In the genomic region with DNA sequence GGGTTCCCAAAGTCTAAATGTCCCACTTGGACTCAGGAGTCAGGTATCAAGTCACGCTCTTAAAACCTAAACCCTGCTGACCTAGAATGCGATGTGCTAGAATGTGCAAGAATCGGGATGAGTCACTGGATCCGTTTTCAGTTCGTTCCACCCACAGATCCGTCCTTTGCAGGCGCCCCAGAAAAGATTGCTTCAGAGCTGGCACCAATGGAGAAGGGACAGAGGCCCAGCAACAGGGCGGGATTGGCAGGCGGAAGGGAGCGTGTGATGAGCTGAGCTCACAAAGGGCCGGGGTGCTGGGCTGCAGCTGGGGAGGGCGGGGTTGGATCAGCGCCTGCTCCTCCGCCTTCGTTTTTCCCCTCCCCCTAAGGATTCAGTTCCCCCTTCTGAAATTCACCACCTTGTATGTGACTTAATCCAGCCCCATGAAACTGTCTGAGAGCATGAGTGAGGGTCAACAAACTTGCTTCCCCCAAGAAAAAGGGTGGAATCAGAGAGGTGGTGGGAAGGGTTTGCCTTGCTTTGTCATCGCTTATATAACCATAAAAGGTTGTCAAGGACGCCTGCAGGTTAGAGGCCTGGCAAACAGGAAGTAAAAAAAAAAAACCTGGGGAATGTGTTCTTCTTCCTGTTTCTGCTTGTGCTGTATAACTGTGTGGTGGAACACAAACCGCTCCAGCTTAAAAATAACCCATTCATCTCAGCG, we compare ENCODE assay signal across 1 cellular context.
TF ChIP-seq lines count a peak whose summit lies in the region.

No MANE protein-coding gene starts in this region.

TF ChIP-seq in A549, 52 proteins besides CTCF, POLR2A, EP300 and RAD21 (continued from another document):
- no peak for TF ChIP-seq REST (IDR thresholded peaks at IDR 0.05)
- no peak for TF ChIP-seq ZFP36 (IDR thresholded peaks at IDR 0.05; ENCODE audit: borderline replicate concordance, partially characterized antibody)
- TF ChIP-seq TP53 (CRISPR knock-in tag; IDR thresholded peaks at IDR 0.05), result no peak
- TF ChIP-seq, protein P1, sequence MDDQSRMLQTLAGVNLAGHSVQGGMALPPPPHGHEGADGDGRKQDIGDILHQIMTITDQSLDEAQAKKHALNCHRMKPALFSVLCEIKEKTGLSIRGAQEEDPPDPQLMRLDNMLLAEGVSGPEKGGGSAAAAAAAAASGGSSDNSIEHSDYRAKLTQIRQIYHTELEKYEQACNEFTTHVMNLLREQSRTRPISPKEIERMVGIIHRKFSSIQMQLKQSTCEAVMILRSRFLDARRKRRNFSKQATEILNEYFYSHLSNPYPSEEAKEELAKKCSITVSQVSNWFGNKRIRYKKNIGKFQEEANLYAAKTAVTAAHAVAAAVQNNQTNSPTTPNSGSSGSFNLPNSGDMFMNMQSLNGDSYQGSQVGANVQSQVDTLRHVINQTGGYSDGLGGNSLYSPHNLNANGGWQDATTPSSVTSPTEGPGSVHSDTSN (IDR thresholded peaks at IDR 0.05), result peak; percentile 82; the same call in 1 of the 2 replicates
- TF ChIP-seq ELK1 (IDR thresholded peaks at IDR 0.05; ENCODE audit: low read depth, low read length), result no peak
- TF ChIP-seq CBX2 (IDR thresholded peaks at IDR 0.05; ENCODE audit: borderline replicate concordance, low read depth), result no peak
- TF ChIP-seq FOSL2 (IDR thresholded peaks at IDR 0.05), result peak; percentile 96
- peak; percentile 100 for TF ChIP-seq FOSL2 (CRISPR knock-in tag; IDR thresholded peaks at IDR 0.05)
- TF ChIP-seq ESRRA (IDR thresholded peaks at IDR 0.05; ENCODE audit: borderline replicate concordance, low read length), result peak; percentile 61; the same call in 1 of the 2 replicates
- no peak for TF ChIP-seq KDM5A (IDR thresholded peaks at IDR 0.05)
- peak; percentile 72; the same call in 1 of the 2 replicates for TF ChIP-seq GATA3 (IDR thresholded peaks at IDR 0.05; ENCODE audit: borderline replicate concordance)
- TF ChIP-seq NR3C1 (IDR thresholded peaks at IDR 0.05), result no peak
- TF ChIP-seq CHD4 (IDR thresholded peaks at IDR 0.05; ENCODE audit: borderline replicate concordance), result no peak
- no peak for TF ChIP-seq ZC3H11A (IDR thresholded peaks at IDR 0.05)
- TF ChIP-seq RFX5 (IDR thresholded peaks at IDR 0.05), result peak; percentile 95
- TF ChIP-seq EHF (CRISPR knock-in tag; IDR thresholded peaks at IDR 0.05), result no peak
- TF ChIP-seq FOXS1 (CRISPR knock-in tag; IDR thresholded peaks at IDR 0.05), result no peak
- no peak for TF ChIP-seq HOXB13 (CRISPR knock-in tag; IDR thresholded peaks at IDR 0.05; ENCODE audit: low read depth)
- TF ChIP-seq MAX (IDR thresholded peaks at IDR 0.05), result peak; percentile 92
- TF ChIP-seq ZNF302 (CRISPR knock-in tag; IDR thresholded peaks at IDR 0.05), result no peak
- no peak for TF ChIP-seq POLR2AphosphoS2 (conservative IDR thresholded peaks at IDR 0.05; ENCODE audit: low read length)
- TF ChIP-seq SREBF2 (IDR thresholded peaks at IDR 0.05), result no peak
- TF ChIP-seq, protein P2, sequence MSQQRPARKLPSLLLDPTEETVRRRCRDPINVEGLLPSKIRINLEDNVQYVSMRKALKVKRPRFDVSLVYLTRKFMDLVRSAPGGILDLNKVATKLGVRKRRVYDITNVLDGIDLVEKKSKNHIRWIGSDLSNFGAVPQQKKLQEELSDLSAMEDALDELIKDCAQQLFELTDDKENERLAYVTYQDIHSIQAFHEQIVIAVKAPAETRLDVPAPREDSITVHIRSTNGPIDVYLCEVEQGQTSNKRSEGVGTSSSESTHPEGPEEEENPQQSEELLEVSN (IDR thresholded peaks at IDR 0.05; ENCODE audit: borderline replicate concordance, low read depth), result no peak; the same call in 1 of the 2 replicates
- peak; percentile 13; the same call in 1 of the 3 replicates for TF ChIP-seq SMC3 (IDR thresholded peaks at IDR 0.05)
- TF ChIP-seq JUN (IDR thresholded peaks at IDR 0.05), result peak; percentile 52 to 85; a peak in 4 of 5 replicates
- TF ChIP-seq KDM1A (IDR thresholded peaks at IDR 0.05; ENCODE audit: low read depth), result no peak
- TF ChIP-seq PHF8 (IDR thresholded peaks at IDR 0.05; ENCODE audit: borderline replicate concordance, low read depth), result no peak
- TF ChIP-seq CBX8 (IDR thresholded peaks at IDR 0.05), result no peak
- TF ChIP-seq HDAC2 (IDR thresholded peaks at IDR 0.05), result no peak
- TF ChIP-seq HES2 (IDR thresholded peaks at IDR 0.05), result peak; percentile 48; the same call in 1 of the 2 replicates
- no peak for TF ChIP-seq NPAS2 (CRISPR knock-in tag; IDR thresholded peaks at IDR 0.05; ENCODE audit: borderline replicate concordance)
- peak; percentile 75 for TF ChIP-seq NFE2L2 (conservative IDR thresholded peaks at IDR 0.05; ENCODE audit: low read length)
- no peak for TF ChIP-seq EHMT2 (IDR thresholded peaks at IDR 0.05; ENCODE audit: low read depth)
- no peak for TF ChIP-seq RNF2 (IDR thresholded peaks at IDR 0.05; ENCODE audit: borderline replicate concordance, low read depth)
- TF ChIP-seq, protein P3, sequence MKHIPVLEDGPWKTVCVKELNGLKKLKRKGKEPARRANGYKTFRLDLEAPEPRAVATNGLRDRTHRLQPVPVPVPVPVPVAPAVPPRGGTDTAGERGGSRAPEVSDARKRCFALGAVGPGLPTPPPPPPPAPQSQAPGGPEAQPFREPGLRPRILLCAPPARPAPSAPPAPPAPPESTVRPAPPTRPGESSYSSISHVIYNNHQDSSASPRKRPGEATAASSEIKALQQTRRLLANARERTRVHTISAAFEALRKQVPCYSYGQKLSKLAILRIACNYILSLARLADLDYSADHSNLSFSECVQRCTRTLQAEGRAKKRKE (CRISPR knock-in tag; IDR thresholded peaks at IDR 0.05; ENCODE audit: low read depth), result no peak
- no peak for TF ChIP-seq RCOR1 (IDR thresholded peaks at IDR 0.05; ENCODE audit: low read depth, low read length)
- no peak; the same call in 1 of the 2 replicates for TF ChIP-seq HMGXB4 (CRISPR knock-in tag; IDR thresholded peaks at IDR 0.05; ENCODE audit: borderline replicate concordance)
- peak; percentile 48 for TF ChIP-seq CHD2 (IDR thresholded peaks at IDR 0.05; ENCODE audit: low read length, partially characterized antibody)
- no peak for TF ChIP-seq FOSB (CRISPR knock-in tag; IDR thresholded peaks at IDR 0.05)
- peak; percentile 88 for TF ChIP-seq JUNB (IDR thresholded peaks at IDR 0.05)
- TF ChIP-seq HOXA7 (CRISPR knock-in tag; IDR thresholded peaks at IDR 0.05), result no peak
- no peak for TF ChIP-seq HEYL (CRISPR knock-in tag; IDR thresholded peaks at IDR 0.05)
- TF ChIP-seq MAFK (IDR thresholded peaks at IDR 0.05; ENCODE audit: partially characterized antibody), result peak; percentile 58
- TF ChIP-seq, protein P4, sequence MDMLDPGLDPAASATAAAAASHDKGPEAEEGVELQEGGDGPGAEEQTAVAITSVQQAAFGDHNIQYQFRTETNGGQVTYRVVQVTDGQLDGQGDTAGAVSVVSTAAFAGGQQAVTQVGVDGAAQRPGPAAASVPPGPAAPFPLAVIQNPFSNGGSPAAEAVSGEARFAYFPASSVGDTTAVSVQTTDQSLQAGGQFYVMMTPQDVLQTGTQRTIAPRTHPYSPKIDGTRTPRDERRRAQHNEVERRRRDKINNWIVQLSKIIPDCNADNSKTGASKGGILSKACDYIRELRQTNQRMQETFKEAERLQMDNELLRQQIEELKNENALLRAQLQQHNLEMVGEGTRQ (IDR thresholded peaks at IDR 0.05), result no peak
- TF ChIP-seq ZSCAN20 (CRISPR knock-in tag; IDR thresholded peaks at IDR 0.05), result no peak
- TF ChIP-seq MAZ (IDR thresholded peaks at IDR 0.05; ENCODE audit: borderline replicate concordance, low read depth, low read length), result peak; percentile 75; the same call in 1 of the 2 replicates
